ENCODE assay signal across 33 cellular contexts in the genomic region with DNA sequence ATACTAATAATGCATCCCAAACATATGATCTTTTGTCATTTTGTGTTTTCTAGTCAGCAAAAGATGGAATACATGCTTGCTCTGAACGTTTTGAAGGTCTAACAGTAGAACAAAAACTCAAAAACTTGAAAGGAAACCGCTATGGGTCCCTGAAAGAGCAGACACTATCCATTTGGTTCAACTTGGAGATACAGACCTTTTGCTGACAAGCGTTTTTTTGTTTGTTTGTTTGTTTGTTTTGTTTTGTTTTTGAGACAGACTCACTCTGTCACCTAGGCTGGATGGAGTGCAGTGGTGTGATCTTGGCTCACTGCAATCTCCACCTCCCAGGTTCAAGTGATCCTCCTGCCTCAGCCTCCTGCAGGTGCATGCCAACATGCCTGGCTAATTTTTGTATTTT.
"Had no signal": no experiment of that assay in that cellular context is flagged by ENCODE, and none has a peak within 500 bp of the region (broad histone marks: within the 10 kb centered on the region; RNA-seq: fewer than 3 reads in every experiment).

No MANE protein-coding gene starts in this region.

- H3K36me3 ChIP-seq: MG63 had no signal

- H3K4me3 ChIP-seq: MG63 had no signal

- DNase-seq: Kasumi-1, MG63, MM.1S, NCI-H1048, NCI-H1092, NCI-H1092 treated with DMSO at 0.1 percent for 48 hours, NCI-H1105, NCI-H1105 treated with DMSO at 0.1 percent for 48 hours, NCI-H1417, NCI-H1417 treated with DMSO at 0.1 percent for 48 hours, NCI-H1436, NCI-H1436 treated with DMSO at 0.1 percent for 48 hours, NCI-H146, NCI-H1694, NCI-H1694 treated with DMSO at 0.1 percent for 48 hours, NCI-H187, NCI-H187 treated with DMSO at 0.1 percent for 48 hours, NCI-H1930, NCI-H2029, NCI-H2029 treated with DMSO at 0.1 percent for 48 hours, NCI-H2081, NCI-H2081 treated with DMSO at 0.1 percent for 48 hours, NCI-H2107, NCI-H2171, NCI-H2171 treated with DMSO at 0.1 percent for 48 hours, NCI-H2227 treated with DMSO at 0.1 percent for 48 hours, NCI-H226, NCI-H345, NCI-H446 treated with DMSO at 0.1 percent for 48 hours, NCI-H510A, NCI-H510A treated with DMSO at 0.1 percent for 48 hours, NCI-H524, NCI-H524 treated with DMSO at 0.1 percent for 48 hours had no signal

- H3K27me3 ChIP-seq: MG63 had no signal
